In genomic region chr10:104028146-104028545, GRCh38 we compare ENCODE assay signal across 8 cellular contexts. TPM values are rescaled to one million over a fixed set of nuclear protein-coding genes. Genes with fewer than 3 reads are reported as not detected.
DNase-seq lines count a peak whose midpoint lies in the region; ATAC-seq and TF ChIP-seq lines count a peak whose summit lies in the region.

No MANE protein-coding gene starts in this region.

- H3K9ac ChIP-seq in MM.1S (ENCODE audit: low read length), result no peak overlapping the region
- H3K9ac ChIP-seq in colonic mucosa (ENCODE audit: low read depth in 2 of 2, low read length in 2 of 2), result no peak overlapping the region

- H3K27ac Mint-ChIP-seq in naive thymus-derived CD8-positive, alpha-beta T cell, result peak overlapping the region in 3 of 10 donors; percentile 4 to 58 (median 28)

- H3K9me3 Mint-ChIP-seq in naive thymus-derived CD8-positive, alpha-beta T cell, result no peaks in the 10 kb centered on the region

- H3K4me3 Mint-ChIP-seq in naive thymus-derived CD8-positive, alpha-beta T cell, result no peak overlapping the region

- H3K9me3 ChIP-seq in MM.1S (replicated peaks; ENCODE audit: insufficient read depth, low read length) (no peaks in the 10 kb centered on the region), colonic mucosa (no peaks in the 10 kb centered on the region)

- H3K27me3 ChIP-seq in MM.1S (replicated peaks; ENCODE audit: insufficient read depth, low read length) (no peaks in the 10 kb centered on the region), dorsolateral prefrontal cortex (no peaks in the 10 kb centered on the region), colonic mucosa (no peaks in the 10 kb centered on the region)

- H3K4me1 Mint-ChIP-seq in naive thymus-derived CD8-positive, alpha-beta T cell, result peaks cover 0 to 7% (median 3%) of the 10 kb centered on the region in 4 donors

- H3K4me3 ChIP-seq in MM.1S (ENCODE audit: low read length) (no peak overlapping the region), dorsolateral prefrontal cortex (peak overlapping the region in 2 of 59 donors; percentile 4 to 17), colonic mucosa (no peak overlapping the region)

- POLR2A ChIA-PET in naive thymus-derived CD8-positive, alpha-beta T cell (lab: Charles Lee), result interaction anchor here (0.6 to 0.7 kb wide), 2 partner anchors 39 to 62 kb away, joined by 5 to 8 read pairs; no protein-coding TSS in a partner anchor

- no peaks in the 10 kb centered on the region for H4K20me1 ChIP-seq in MM.1S (ENCODE audit: insufficient read depth, low read length)

- H3K4me1 ChIP-seq in MM.1S (ENCODE audit: low read length), result no peaks in the 10 kb centered on the region
- no peaks in the 10 kb centered on the region for H3K4me1 ChIP-seq in colonic mucosa

- H3K36me3 ChIP-seq in MM.1S (replicated peaks; ENCODE audit: insufficient read depth, low read length) (no peaks in the 10 kb centered on the region; the same call in 1 of the 2 replicates), colonic mucosa (peaks cover 4% of the 10 kb centered on the region)

- H3F3A ChIP-seq in MM.1S (ENCODE audit: insufficient read depth, low read length), result no peaks in the 10 kb centered on the region

- H3K27ac ChIP-seq in MM.1S (ENCODE audit: low read length) (no peak overlapping the region), dorsolateral prefrontal cortex (peak overlapping the region in 57 of 59 donors; percentile 16 to 93 (median 79)), colonic mucosa (no peak overlapping the region)

- TF ChIP-seq CTCF in MM.1S (IDR thresholded peaks at IDR 0.05; ENCODE audit: low read length), result peak; percentile 20
- peak in 54 of 56 donors; percentile 30 to 74 (median 60) for TF ChIP-seq CTCF in dorsolateral prefrontal cortex (IDR thresholded peaks at IDR 0.05 in 54 of 56, conservative IDR thresholded peaks at IDR 0.05 in 2 of 56; ENCODE audit: low read depth in 1 of 56, partially characterized antibody in 56 of 56)
- no peak for TF ChIP-seq CTCF in colonic mucosa (IDR thresholded peaks at IDR 0.05)

- H3K27me3 Mint-ChIP-seq in naive thymus-derived CD8-positive, alpha-beta T cell, result no peaks in the 10 kb centered on the region

- DNase-seq in DMS 273 treated with DMSO at 0.1 percent for 48 hours (lab: John Stamatoyannopoulos, UW) (peak; percentile 0), MM.1S (no peak), dorsolateral prefrontal cortex (peak in 8 of 10 donors; percentile 34 to 80 (median 70)), SKM-1 treated with dmso at 0.1 percent for 144 hours (lab: John Stamatoyannopoulos, UW; ENCODE audit: unreplicated experiment) (no peak), colonic mucosa (no peak), NCI-H2171 (lab: John Stamatoyannopoulos, UW) (no peak), NCI-H2029 (lab: John Stamatoyannopoulos, UW) (no peak)
- peak in 1 of 10 donors; percentile 8 for DNase-seq in naive thymus-derived CD8-positive, alpha-beta T cell

- no peak overlapping the region for H2AFZ ChIP-seq in MM.1S (ENCODE audit: low read length)

- H3K36me3 Mint-ChIP-seq in naive thymus-derived CD8-positive, alpha-beta T cell, result peaks cover 7 to 80% (median 18%) of the 10 kb centered on the region in 3 donors

- H3K9me2 ChIP-seq in MM.1S (replicated peaks; ENCODE audit: insufficient read depth, low read length), result no peaks in the 10 kb centered on the region

- no peak overlapping the region for H3K4me2 ChIP-seq in MM.1S (ENCODE audit: low read depth, low read length)

- intact Hi-C loops in dorsolateral prefrontal cortex (cut with DNase I) (loop anchor here in 1 of 2 donors (5.0 kb wide), 1 partner anchor 61 kb away; the partner anchor contains the start of gene SLK), colonic mucosa (cut with DNase I) (no loop called here)

- no peaks in the 10 kb centered on the region for H3K79me2 ChIP-seq in MM.1S (ENCODE audit: low read length)

- ATAC-seq in naive thymus-derived CD8-positive, alpha-beta T cell, result peak; percentile 68 to 91

RNA-seq across cellular contexts. Expression of gene COL17A1, which starts 57.5 kb away (rescaled TPM):
- total RNA-seq in dorsolateral prefrontal cortex, result 1 to 10 TPM in 50 of 120 experiments, under 1 TPM in 56, not detected in 14; 0.22 to 2.7 (median 0.94) TPM
- not detected for total RNA-seq in naive thymus-derived CD8-positive, alpha-beta T cell
- polyA plus RNA-seq in naive thymus-derived CD8-positive, alpha-beta T cell, result not detected
- total RNA-seq in colonic mucosa, result 100 to 1,000 TPM; 115 to 249 TPM

Comparison
In these comparisons a context has a peak if more than half of its experiments do, and no peak if none do; other contexts are left out.
1. DNase-seq: peak in DMS 273 treated with DMSO at 0.1 percent for 48 hours (single experiment) and dorsolateral prefrontal cortex (8 of 10); none in MM.1S (single experiment), SKM-1 treated with dmso at 0.1 percent for 144 hours (single experiment), colonic mucosa (single experiment), NCI-H2171 (single experiment) and NCI-H2029 (single experiment).
2. H3K27ac ChIP-seq: peak in dorsolateral prefrontal cortex (57 of 59); none in MM.1S (single experiment) and colonic mucosa (single experiment).
3. RNA of gene COL17A1, which starts 57.5 kb away (total RNA-seq): 115 to 249 TPM in colonic mucosa; 0.22 to 2.7 TPM in dorsolateral prefrontal cortex and not detected in naive thymus-derived CD8-positive, alpha-beta T cell; every median in the first group is over 10 times any median in the second.